In the genomic region with DNA sequence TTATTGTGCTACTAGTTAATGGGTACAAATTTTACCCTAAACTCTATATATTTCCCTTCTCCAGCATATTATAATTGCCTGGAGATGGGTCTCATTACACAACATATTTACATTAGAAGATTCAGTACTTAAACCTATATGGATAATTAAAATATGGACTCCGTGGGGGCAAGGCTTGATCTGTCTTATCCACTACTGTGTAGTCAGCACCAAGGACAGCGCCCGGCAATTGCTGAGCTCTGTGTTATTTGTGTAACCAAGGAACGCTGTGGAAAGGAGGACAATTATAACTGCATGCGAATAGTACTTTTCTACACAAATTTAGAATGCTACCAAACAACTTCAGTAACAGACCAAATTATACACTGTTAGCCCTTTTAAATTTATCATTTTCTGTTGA, we compare ENCODE assay signal across 8 cellular contexts.
DNase-seq lines count a peak whose midpoint lies in the region; FAIRE-seq and TF ChIP-seq lines count a peak whose summit lies in the region.

No MANE protein-coding gene starts in this region.

- H3K27ac ChIP-seq in liver (ENCODE audit: low read depth in 1 of 2, low read length in 2 of 2) (no peak overlapping the region), esophagus muscularis mucosa (replicated peaks in 1 of 4) (no peak overlapping the region)

- H3K9me3 ChIP-seq in adipocyte (ENCODE audit: control insufficient read depth, low read length): no peaks in the 10 kb centered on the region
- no peaks in the 10 kb centered on the region for H3K9me3 ChIP-seq in liver (ENCODE audit: control insufficient read depth in 4 of 4, low read length in 3 of 4)
- H3K9me3 ChIP-seq in esophagus muscularis mucosa: no peaks in the 10 kb centered on the region

- intact Hi-C loops in esophagus muscularis mucosa (cut with DNase I): no loop called here

- H3K4me3 ChIP-seq in adipocyte (ENCODE audit: low read length) (no peak overlapping the region), liver (ENCODE audit: low read depth in 1 of 3, low read length in 3 of 3) (no peak overlapping the region), esophagus muscularis mucosa (no peak overlapping the region)

- TF ChIP-seq CTCF in liver (IDR thresholded peaks at IDR 0.05; ENCODE audit: low read depth, low read length, missing input control): no peak
- TF ChIP-seq CTCF in esophagus muscularis mucosa (IDR thresholded peaks at IDR 0.05): no peak

- no peak for TF ChIP-seq RAD21 in liver (IDR thresholded peaks at IDR 0.05)

- TF ChIP-seq POLR2A in GM12892 (IDR thresholded peaks at IDR 0.05; ENCODE audit: low read depth, low read length) (no peak), esophagus muscularis mucosa (IDR thresholded peaks at IDR 0.05; ENCODE audit: low read depth) (no peak)

- H3K9ac ChIP-seq in adipocyte (ENCODE audit: low read length): no peak overlapping the region
- H3K9ac ChIP-seq in liver (ENCODE audit: low read depth in 1 of 2, low read length in 2 of 2): no peak overlapping the region

- H3K27me3 ChIP-seq in adipocyte (replicated peaks; ENCODE audit: control insufficient read depth, insufficient read depth, low read length) (no peaks in the 10 kb centered on the region), liver (ENCODE audit: control insufficient read depth in 4 of 4, insufficient read depth in 4 of 4, low read length in 3 of 4) (no peaks in the 10 kb centered on the region), esophagus muscularis mucosa (no peaks in the 10 kb centered on the region)

- WGBS in liver: 24% methylated on average over 5 of the region's 5 CpGs
- 33% methylated on average over 5 of the region's 5 CpGs for WGBS in esophagus muscularis mucosa

- peak; percentile 11 for DNase-seq in GM04504 (ENCODE audit: low read depth)
- peak; percentile 35 to 68 for DNase-seq in Kasumi-1 (lab: John Stamatoyannopoulos, UW)
- peak; percentile 59 for DNase-seq in adipocyte (ENCODE audit: low read depth)
- no peak for DNase-seq in GM12892 (ENCODE audit: insufficient read length)
- no peak for DNase-seq in esophagus muscularis mucosa (ENCODE audit: extremely low spot score)
- no peak for DNase-seq in germinal center (ENCODE audit: low spot score)
- DNase-seq in GM19239 (ENCODE audit: insufficient read length, low spot score): no peak

- FAIRE-seq in GM12892 (lab: Jason Lieb, UNC) (no peak), GM19239 (lab: Jason Lieb, UNC) (no peak)

- no peak for TF ChIP-seq EP300 in esophagus muscularis mucosa (IDR thresholded peaks at IDR 0.05)

- no peaks in the 10 kb centered on the region for H3K4me1 ChIP-seq in adipocyte (ENCODE audit: control insufficient read depth, insufficient read depth, low read length)
- H3K4me1 ChIP-seq in liver (ENCODE audit: control insufficient read depth in 4 of 4, insufficient read depth in 4 of 4, low read length in 3 of 4): no peaks in the 10 kb centered on the region
- no peaks in the 10 kb centered on the region for H3K4me1 ChIP-seq in esophagus muscularis mucosa

- H3K36me3 ChIP-seq in adipocyte (ENCODE audit: control insufficient read depth, insufficient read depth, low read length, severe bottlenecking) (no peaks in the 10 kb centered on the region), liver (ENCODE audit: control insufficient read depth in 4 of 4, insufficient read depth in 3 of 4, low read depth in 1 of 4, low read length in 3 of 4) (no peaks in the 10 kb centered on the region), esophagus muscularis mucosa (no peaks in the 10 kb centered on the region)

TF ChIP-seq in liver, 16 proteins besides CTCF, POLR2A, EP300 and RAD21:
- TF ChIP-seq REST (IDR thresholded peaks at IDR 0.05) (peak; percentile 98), SP1 (IDR thresholded peaks at IDR 0.05) (no peak)

Comparison
In these comparisons a context has a peak if more than half of its experiments do, and no peak if none do; other contexts are left out.
1. DNase-seq: peak in GM04504 (single experiment), Kasumi-1 (2 of 2) and adipocyte (single experiment); none in GM12892 (single experiment), esophagus muscularis mucosa (single experiment), germinal center (single experiment) and GM19239 (single experiment).